Comparison of ENCODE assay signal across 14 cellular contexts in the genomic region with DNA sequence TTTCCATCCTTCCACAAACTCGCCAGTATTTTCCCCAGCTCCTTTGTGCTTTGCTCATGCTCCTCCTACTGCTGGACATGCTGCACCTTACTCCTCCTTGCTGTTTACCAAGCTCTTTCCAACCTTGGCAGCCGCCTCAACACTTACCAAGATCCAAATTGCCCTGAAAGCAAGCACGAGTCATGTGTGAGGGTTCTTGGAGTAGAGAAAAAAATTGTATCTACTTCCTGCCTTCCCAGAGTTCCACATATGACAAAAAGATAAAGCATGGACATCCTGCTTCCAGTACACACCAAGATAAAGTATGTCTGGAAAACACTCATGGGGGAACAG.
DNase-seq lines count a peak whose midpoint lies in the region; ATAC-seq lines count a peak whose summit lies in the region.
"Had no signal": no experiment of that assay in that cellular context is flagged by ENCODE, and none has a peak within 500 bp of the region (broad histone marks: within the 10 kb centered on the region; RNA-seq: fewer than 3 reads in every experiment).

No MANE protein-coding gene starts in this region.

- ATAC-seq in HG02588 (IDR thresholded peaks at IDR 0.05; ENCODE audit: unreplicated experiment) (no peak), HG03159 (IDR thresholded peaks at IDR 0.05; ENCODE audit: unreplicated experiment) (no peak)
- ATAC-seq: GM12878, Panc1 had no signal

- DNase-seq in HT1080 (ENCODE audit: low read depth) = peak; percentile 78
- DNase-seq in NCI-H1092 treated with DMSO at 0.1 percent for 48 hours (lab: John Stamatoyannopoulos, UW) = peak; percentile 52
- DNase-seq in globus pallidus (ENCODE audit: low spot score) = peak; percentile 18
- no peak for DNase-seq in SIG-M5 treated with dmso at 0.1 percent for 504 hours (lab: John Stamatoyannopoulos, UW; ENCODE audit: unreplicated experiment)
- DNase-seq in DMS53 (lab: John Stamatoyannopoulos, UW) = no peak
- DNase-seq: ACHN, DND-41, MM.1S, NCI-H1105, NCI-H524 had no signal

Comparison
In these comparisons a context has a peak if more than half of its experiments do, and no peak if none do; other contexts are left out.
1. DNase-seq: peak in HT1080 (single experiment), NCI-H1092 treated with DMSO at 0.1 percent for 48 hours (single experiment) and globus pallidus (single experiment); none in SIG-M5 treated with dmso at 0.1 percent for 504 hours (single experiment) and DMS53 (single experiment).